In the genomic region with DNA sequence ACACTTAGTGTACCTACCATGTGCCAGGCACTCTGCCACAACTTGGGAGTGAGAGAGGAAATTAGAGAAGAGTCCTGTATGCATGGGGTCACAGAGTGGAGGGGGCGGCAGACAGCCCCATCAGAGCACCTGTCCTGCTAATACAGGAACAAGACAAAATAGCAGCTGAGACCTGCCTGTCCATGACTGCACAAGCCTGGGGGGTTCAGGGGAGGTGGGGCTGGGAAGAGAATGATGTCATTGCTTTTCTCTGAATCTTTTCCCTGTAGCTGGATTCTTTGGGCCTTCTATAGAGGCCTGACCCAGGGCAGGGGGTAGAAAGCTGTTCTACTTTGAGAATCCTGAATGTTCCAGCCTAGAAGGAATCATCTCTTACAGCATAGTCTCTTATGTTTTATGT, we compare ENCODE assay signal across 25 cellular contexts. TPM values are rescaled to one million over a fixed set of nuclear protein-coding genes. Genes with fewer than 3 reads are reported as not detected.
DNase-seq lines count a peak whose midpoint lies in the region; ATAC-seq and TF ChIP-seq lines count a peak whose summit lies in the region.
"Had no signal": no experiment of that assay in that cellular context is flagged by ENCODE, and none has a peak within 500 bp of the region (broad histone marks: within the 10 kb centered on the region; RNA-seq: fewer than 3 reads in every experiment).

No MANE protein-coding gene starts in this region.

- H3K27me3 ChIP-seq in NT2/D1 (ENCODE audit: insufficient read depth, insufficient read length) (peaks cover 8% of the 10 kb centered on the region), trophoblast cell (ENCODE audit: insufficient read depth, low read length) (no peaks in the 10 kb centered on the region), testis (no peaks in the 10 kb centered on the region)
- H3K27me3 ChIP-seq: ascending aorta, sigmoid colon had no signal

- H4K8ac ChIP-seq in trophoblast cell (ENCODE audit: low read depth, low read length), result no peak overlapping the region

- H4K91ac ChIP-seq in trophoblast cell (ENCODE audit: low read depth, low read length), result no peak overlapping the region

- H3K27ac ChIP-seq in trophoblast cell (ENCODE audit: low read depth, low read length) (no peak overlapping the region), testis (no peak overlapping the region)
- H3K27ac ChIP-seq: ascending aorta, epithelial cell of prostate, sigmoid colon had no signal

- no peak overlapping the region for H3K14ac ChIP-seq in trophoblast cell (ENCODE audit: low read length)

- H3K9me3 ChIP-seq in NT2/D1 (ENCODE audit: insufficient read depth, low read length), result no peaks in the 10 kb centered on the region
- H3K9me3 ChIP-seq in trophoblast cell (ENCODE audit: insufficient read depth, low read depth, low read length), result peaks cover 3% of the 10 kb centered on the region
- no peaks in the 10 kb centered on the region for H3K9me3 ChIP-seq in testis
- H3K9me3 ChIP-seq: ascending aorta, sigmoid colon had no signal

- intact Hi-C loops in testis (cut with DNase I; ENCODE audit: low total_unique reads), result no loop called here

- no peak overlapping the region for H2AK5ac ChIP-seq in trophoblast cell (ENCODE audit: low read length)

- TF ChIP-seq CTCF in testis (IDR thresholded peaks at IDR 0.05), result no peak

- peaks cover 4% of the 10 kb centered on the region for H3K36me3 ChIP-seq in NT2/D1 (ENCODE audit: insufficient read depth, insufficient read length, low read length)
- peaks cover 1 to 4% of the 10 kb centered on the region in 2 experiments for H3K36me3 ChIP-seq in trophoblast cell (ENCODE audit: control insufficient read depth in 1 of 2, insufficient read depth in 2 of 2, low read length in 2 of 2)
- H3K36me3 ChIP-seq in testis (ENCODE audit: low read depth, missing control alignments), result no peaks in the 10 kb centered on the region

- WGBS in trophoblast cell (ENCODE audit: extremely low coverage, insufficient coverage, insufficient read length), result no CpG with 5 or more reads among the region's 1 CpG
- 100% methylated on average over 1 of the region's 1 CpG for WGBS in testis, 2 donors

- DNase-seq in NCI-H2171 treated with DMSO at 0.1 percent for 48 hours (lab: John Stamatoyannopoulos, UW), result peak; percentile 73
- DNase-seq in NCI-H2171 (lab: John Stamatoyannopoulos, UW), result no peak
- no peak for DNase-seq in NT2/D1 (ENCODE audit: low read depth, low spot score)
- no peak for DNase-seq in trophoblast cell
- DNase-seq in testis, result no peak
- DNase-seq in kidney glomerular epithelial cell (lab: John Stamatoyannopoulos, UW), result no peak
- DNase-seq: 8988T; activated CD4-positive, alpha-beta T cell treated with anti-CD3 and anti-CD28 coated beads, Interleukin-2, amount 50 U/mL, for 4 hours; activated CD4-positive, CD25-positive, alpha-beta regulatory T cell; activated CD8-positive, alpha-beta memory T cell treated with anti-CD3 and anti-CD28 coated beads, Interleukin-2, amount 50 U/mL, for 4 hours; AML-193; CD8-positive, alpha-beta T cell; Kasumi-1; NCI-H1048; NCI-H187; NCI-H748 treated with DMSO at 0.1 percent for 48 hours; nephron progenitor cell; OCI-M1; sigmoid colon had no signal

- H3K9ac ChIP-seq in NT2/D1 (ENCODE audit: insufficient read length, low read depth) (peak overlapping the region; percentile 42), trophoblast cell (ENCODE audit: low read length) (no peak overlapping the region)

- no peaks in the 10 kb centered on the region for H3K79me2 ChIP-seq in trophoblast cell (ENCODE audit: control insufficient read depth, insufficient read depth, low read length, poor library complexity)

- no peak overlapping the region for H2BK120ac ChIP-seq in trophoblast cell (ENCODE audit: insufficient read depth, low read length, poor library complexity)

- H3K18ac ChIP-seq in trophoblast cell (ENCODE audit: low read length), result peak overlapping the region; percentile 34

- H3K4me2 ChIP-seq in trophoblast cell (ENCODE audit: low read length), result no peak overlapping the region

- no peak overlapping the region for H3K4ac ChIP-seq in trophoblast cell (ENCODE audit: low read depth, low read length)

- no peak for TF ChIP-seq POLR2A in testis (IDR thresholded peaks at IDR 0.05)

- H3K4me1 ChIP-seq in NT2/D1 (ENCODE audit: insufficient read depth, insufficient read length) (peaks cover 25% of the 10 kb centered on the region), trophoblast cell (ENCODE audit: control insufficient read depth in 1 of 2, insufficient read depth in 2 of 2, low read length in 2 of 2) (peaks cover 24 to 37% of the 10 kb centered on the region in 2 experiments), testis (no peaks in the 10 kb centered on the region)

- ATAC-seq in esophagus mucosa (peak; percentile 20), HG02884 (IDR thresholded peaks at IDR 0.05; ENCODE audit: unreplicated experiment) (no peak)
- ATAC-seq: CD8-positive, alpha-beta T cell had no signal

- H3K79me1 ChIP-seq in trophoblast cell (ENCODE audit: low read length), result no peaks in the 10 kb centered on the region

- H2AFZ ChIP-seq in trophoblast cell (ENCODE audit: insufficient read depth, low read length, poor library complexity), result no peak overlapping the region

- no peak overlapping the region for H2BK12ac ChIP-seq in trophoblast cell (ENCODE audit: low read length)

- no peak overlapping the region for H4K12ac ChIP-seq in trophoblast cell (ENCODE audit: low read depth, low read length)

- H2BK5ac ChIP-seq in trophoblast cell (ENCODE audit: low read depth, low read length, poor library complexity), result no peak overlapping the region

- no peak overlapping the region for H3K23ac ChIP-seq in trophoblast cell (ENCODE audit: low read length)

- H3K4me3 ChIP-seq in NT2/D1 (ENCODE audit: insufficient read length, low read depth), result no peak overlapping the region
- H3K4me3 ChIP-seq in trophoblast cell (ENCODE audit: low read depth, low read length), result no peak overlapping the region
- H3K4me3 ChIP-seq in testis, result no peak overlapping the region
- H3K4me3 ChIP-seq: ascending aorta, sigmoid colon had no signal

RNA-seq across cellular contexts. Expression of a gene that starts 37.4 kb away (rescaled TPM):
- total RNA-seq in esophagus mucosa, result 12.0 TPM
- polyA plus RNA-seq in trophoblast cell (2013), result 14.4 TPM in 2 replicates
- 10 to 100 TPM; 39.7 to 50.2 TPM for total RNA-seq in testis
- 38.0 TPM for polyA plus RNA-seq in testis (ENCODE audit: insufficient read depth, low read depth, low replicate concordance)

RNA-seq across cellular contexts. Expression of a gene that starts 54.7 kb away (rescaled TPM):
- total RNA-seq in esophagus mucosa (47.1 TPM), testis (10 to 100 TPM; 15.1 to 16.0 TPM)
- polyA plus RNA-seq in trophoblast cell (2013), result 206 and 208 TPM in 2 replicates
- 12.9 TPM for polyA plus RNA-seq in testis (ENCODE audit: insufficient read depth, low read depth, low replicate concordance)
- total RNA-seq: CD8-positive, alpha-beta T cell; fibroblast of villous mesenchyme; mononuclear cell had no signal
